In genomic region chr15:101277038-101277822, GRCh38 we compare ENCODE assay signal across 8 cellular contexts. TPM values are rescaled to one million over a fixed set of nuclear protein-coding genes. Genes with fewer than 3 reads are reported as not detected.
DNase-seq lines count a peak whose midpoint lies in the region; ATAC-seq and TF ChIP-seq lines count a peak whose summit lies in the region.

A gene with protein sequence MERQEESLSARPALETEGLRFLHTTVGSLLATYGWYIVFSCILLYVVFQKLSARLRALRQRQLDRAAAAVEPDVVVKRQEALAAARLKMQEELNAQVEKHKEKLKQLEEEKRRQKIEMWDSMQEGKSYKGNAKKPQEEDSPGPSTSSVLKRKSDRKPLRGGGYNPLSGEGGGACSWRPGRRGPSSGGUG (minus strand): TSS chr15:101277485. CDS start chr15:101277417, 68 bp downstream.

- peak; percentile 96 for DNase-seq in A673 (ENCODE audit: low spot score)
- DNase-seq in NCI-H2171 treated with DMSO at 0.1 percent for 48 hours (lab: John Stamatoyannopoulos, UW) = peak; percentile 74
- DNase-seq in activated CD4-positive, CD25-positive, alpha-beta regulatory T cell treated with anti-CD3 and anti-CD28 coated beads, Interleukin-2, amount 50 U/mL, for 16 hours (ENCODE audit: low read depth, low spot score) = peak; percentile 69
- peak in 60 of 61 donors; percentile 13 to 90 (median 69) for DNase-seq in caudate nucleus (lab: John Stamatoyannopoulos, UW)
- peak; percentile 91 for DNase-seq in iris pigment epithelial cell (ENCODE audit: low read depth)
- peak; percentile 93 for DNase-seq in stimulated activated CD4-positive, alpha-beta T cell treated with anti-CD3 and anti-CD28 coated beads, Interleukin-12 subunit alpha, Interleukin-12 subunit beta, amount 100 ng/mL, for 4 hours

- no peaks in the 10 kb centered on the region for H3K9me3 ChIP-seq in A673 (ENCODE audit: low read depth, low read length, poor library complexity, severe bottlenecking)

- intact Hi-C loops in A673 (cut with micrococcal nuclease; ENCODE audit: unreplicated experiment) = no loop called here

- CTCF ChIA-PET in A673 (lab: Charles Lee) = interaction anchor here (0.7 kb wide), 1 partner anchor 391 kb away, joined by 4 read pairs; no protein-coding TSS in a partner anchor

- peak within 1 kb of the TSS; percentile 97 for H3K4me3 ChIP-seq in A673 (ENCODE audit: low read depth, low read length, poor library complexity, severe bottlenecking)

- H3K4me1 ChIP-seq in A673 (ENCODE audit: insufficient read depth, low read length, poor library complexity, severe bottlenecking) = no peaks in the 10 kb centered on the region

- BruUV-seq in A673 (replicated peaks; lab: Mats Ljungman, UMichigan) = TSS peak; percentile 29

- POLR2A ChIA-PET in A673 (lab: Charles Lee; ENCODE audit: low non-redundant PET) = no interaction called here

- H3K27ac ChIP-seq in A673 (ENCODE audit: low read depth, low read length, poor library complexity, severe bottlenecking) (peak within 1 kb of the TSS; percentile 88), caudate nucleus (ENCODE audit: low read depth, low read length) (peak within 1 kb of the TSS; percentile 45)

- H3K36me3 ChIP-seq in A673 (ENCODE audit: insufficient read depth, low read length, poor library complexity, severe bottlenecking) = peaks cover 59% of the 10 kb centered on the region

- TF ChIP-seq CTCF in A673 (conservative IDR thresholded peaks at IDR 0.05; ENCODE audit: low read depth, low read length) = no peak

- no peaks in the 10 kb centered on the region for H3K27me3 ChIP-seq in A673 (replicated peaks; ENCODE audit: insufficient read depth, low read depth, low read length, poor library complexity)

- ATAC-seq in GM18520 (IDR thresholded peaks at IDR 0.05; ENCODE audit: unreplicated experiment) = peak; percentile 84
- ATAC-seq in HG03045 (IDR thresholded peaks at IDR 0.05; ENCODE audit: unreplicated experiment) = peak; percentile 86

RNA-seq across cellular contexts. Expression of the gene that starts here (rescaled TPM):
- total RNA-seq in A673 (2021) = 40.1 and 40.6 TPM in 2 replicates

Comparison
In these comparisons a context has a peak if more than half of its experiments do, and no peak if none do; other contexts are left out.
1. Peak in every context shown above with its lines: DNase-seq, ATAC-seq, H3K4me3 ChIP-seq and H3K27ac ChIP-seq.